Comparison of ENCODE assay signal across 2 cellular contexts in genomic region chr1:119541389-119541788, GRCh38.
TF ChIP-seq lines count a peak whose summit lies in the region.

No MANE protein-coding gene starts in this region.

TF ChIP-seq in A549, 52 proteins besides CTCF, POLR2A, EP300 and RAD21:
- TF ChIP-seq, protein P1, sequence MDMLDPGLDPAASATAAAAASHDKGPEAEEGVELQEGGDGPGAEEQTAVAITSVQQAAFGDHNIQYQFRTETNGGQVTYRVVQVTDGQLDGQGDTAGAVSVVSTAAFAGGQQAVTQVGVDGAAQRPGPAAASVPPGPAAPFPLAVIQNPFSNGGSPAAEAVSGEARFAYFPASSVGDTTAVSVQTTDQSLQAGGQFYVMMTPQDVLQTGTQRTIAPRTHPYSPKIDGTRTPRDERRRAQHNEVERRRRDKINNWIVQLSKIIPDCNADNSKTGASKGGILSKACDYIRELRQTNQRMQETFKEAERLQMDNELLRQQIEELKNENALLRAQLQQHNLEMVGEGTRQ (IDR thresholded peaks at IDR 0.05): no peak
- no peak for TF ChIP-seq ZNF302 (CRISPR knock-in tag; IDR thresholded peaks at IDR 0.05)
- no peak for TF ChIP-seq ZFP36 (IDR thresholded peaks at IDR 0.05; ENCODE audit: borderline replicate concordance, partially characterized antibody)
- TF ChIP-seq BCL3 (IDR thresholded peaks at IDR 0.05): no peak
- no peak for TF ChIP-seq TFCP2L1 (CRISPR knock-in tag; IDR thresholded peaks at IDR 0.05)
- TF ChIP-seq ESRRA (IDR thresholded peaks at IDR 0.05; ENCODE audit: borderline replicate concordance, low read length): no peak
- no peak for TF ChIP-seq SMC3 (IDR thresholded peaks at IDR 0.05)
- TF ChIP-seq GATA3 (IDR thresholded peaks at IDR 0.05; ENCODE audit: borderline replicate concordance): no peak

TF ChIP-seq in GM12878, 131 proteins besides CTCF, POLR2A, EP300 and RAD21:
- TF ChIP-seq SMARCA5 (IDR thresholded peaks at IDR 0.05): no peak
